In genomic region chr10:50554995-50555568, GRCh38 we compare ENCODE assay signal across 8 cellular contexts.
DNase-seq lines count a peak whose midpoint lies in the region; ATAC-seq and TF ChIP-seq lines count a peak whose summit lies in the region.

No MANE protein-coding gene starts in this region.

- peak; percentile 39 for DNase-seq in AG08395 (ENCODE audit: low spot score)
- DNase-seq in astrocyte of the hippocampus (ENCODE audit: low read depth, low spot score) = peak; percentile 41
- DNase-seq in iris pigment epithelial cell (ENCODE audit: low read depth) = peak; percentile 70
- no peak for DNase-seq in NCI-H524 treated with DMSO at 0.1 percent for 48 hours (lab: John Stamatoyannopoulos, UW)
- DNase-seq in kidney tubule cell (ENCODE audit: low spot score) = no peak

- no peak overlapping the region for H3K4me3 ChIP-seq in GM12875 (ENCODE audit: low read depth, low read length)

- no peak for ATAC-seq in HG03432 (IDR thresholded peaks at IDR 0.05; ENCODE audit: unreplicated experiment)
- no peak for ATAC-seq in GM18870 (IDR thresholded peaks at IDR 0.05; ENCODE audit: unreplicated experiment)

- TF ChIP-seq CTCF in GM12875 (IDR thresholded peaks at IDR 0.05; ENCODE audit: borderline replicate concordance, insufficient read depth, low read depth, low read length) = peak; percentile 21; the same call in 1 of the 2 replicates

Comparison
In these comparisons a context has a peak if more than half of its experiments do, and no peak if none do; other contexts are left out.
1. DNase-seq: peak in AG08395 (single experiment), astrocyte of the hippocampus (single experiment) and iris pigment epithelial cell (single experiment); none in NCI-H524 treated with DMSO at 0.1 percent for 48 hours (single experiment) and kidney tubule cell (single experiment).